31 cellular contexts compared by ENCODE assay signal in genomic region chr11:115080923-115081322, GRCh38.
"Had no signal": no experiment of that assay in that cellular context is flagged by ENCODE, and none has a peak within 500 bp of the region (broad histone marks: within the 10 kb centered on the region; RNA-seq: fewer than 3 reads in every experiment).

No MANE protein-coding gene starts in this region.

- H3K27me3 ChIP-seq: ascending aorta had no signal

- FAIRE-seq: frontal cortex had no signal

- H3K27ac Mint-ChIP-seq: activated CD4-positive, alpha-beta memory T cell treated with anti-CD3 and anti-CD28 coated beads, Interleukin-2, amount 10 ng/mL, durations not matched to agents 7 days and 5 days; activated CD4-positive, alpha-beta T cell treated with anti-CD3 and anti-CD28 coated beads, Interleukin-2, amount 10 ng/mL, durations not matched to agents 7 days and 5 days; activated naive CD4-positive, alpha-beta T cell treated with anti-CD3 and anti-CD28 coated beads, Interleukin-2, amount 10 ng/mL, durations not matched to agents 7 days and 5 days; activated naive CD4-positive, alpha-beta T cell treated with anti-CD3 and anti-CD28 coated beads, Interleukin-2, amount 50 U/mL, for 72 hours; activated naive CD8-positive, alpha-beta T cell treated with anti-CD3 and anti-CD28 coated beads, Interleukin-2, amount 10 ng/mL, durations not matched to agents 7 days and 5 days; activated T-cell treated with anti-CD3 and anti-CD28 coated beads, Interleukin-2, amount 50 U/mL, for 24 hours; activated T-cell treated with anti-CD3 and anti-CD28 coated beads, Interleukin-2, amount 50 U/mL, for 72 hours; dendritic cell treated with granulocyte-macrophage colony-stimulating factor and Interleukin-4, amounts not matched to agents 40 ng/mL and 50 ng/mL, for 4 days; endodermal cell; T-helper 2 cell treated with Interferon-gamma antibody and Interleukin-4, amounts not matched to agents 5 μg/mL and 100 μg/mL, for 36 hours had no signal

- H3K36me3 Mint-ChIP-seq: activated naive CD4-positive, alpha-beta T cell treated with anti-CD3 and anti-CD28 coated beads, Interleukin-2, amount 10 ng/mL, durations not matched to agents 7 days and 5 days; activated naive CD4-positive, alpha-beta T cell treated with anti-CD3 and anti-CD28 coated beads, Interleukin-2, amount 50 U/mL, for 72 hours; activated naive CD8-positive, alpha-beta T cell treated with anti-CD3 and anti-CD28 coated beads, Interleukin-2, amount 10 ng/mL, durations not matched to agents 7 days and 5 days; brain had no signal

- H3K9me3 Mint-ChIP-seq: activated CD4-positive, alpha-beta memory T cell treated with anti-CD3 and anti-CD28 coated beads, Interleukin-2, amount 10 ng/mL, durations not matched to agents 7 days and 5 days; activated CD4-positive, alpha-beta T cell treated with anti-CD3 and anti-CD28 coated beads, Interleukin-2, amount 10 ng/mL, durations not matched to agents 7 days and 5 days; activated naive CD4-positive, alpha-beta T cell treated with anti-CD3 and anti-CD28 coated beads, Interleukin-2, amount 10 ng/mL, durations not matched to agents 7 days and 5 days; activated naive CD4-positive, alpha-beta T cell treated with anti-CD3 and anti-CD28 coated beads, Interleukin-2, amount 50 U/mL, for 72 hours; activated naive CD8-positive, alpha-beta T cell treated with anti-CD3 and anti-CD28 coated beads, Interleukin-2, amount 10 ng/mL, durations not matched to agents 7 days and 5 days; activated T-cell treated with anti-CD3 and anti-CD28 coated beads, Interleukin-2, amount 50 U/mL, for 24 hours; activated T-cell treated with anti-CD3 and anti-CD28 coated beads, Interleukin-2, amount 50 U/mL, for 72 hours; central memory CD8-positive, alpha-beta T cell; dendritic cell treated with granulocyte-macrophage colony-stimulating factor and Interleukin-4, amounts not matched to agents 40 ng/mL and 50 ng/mL, for 4 days; endodermal cell; T-helper 2 cell treated with Interferon-gamma antibody and Interleukin-4, amounts not matched to agents 5 μg/mL and 100 μg/mL, for 36 hours had no signal

- H3K36me3 ChIP-seq: ascending aorta, breast epithelium, heart left ventricle had no signal

- ATAC-seq: activated naive CD4-positive, alpha-beta T cell treated with anti-CD3 and anti-CD28 coated beads, Interleukin-2, amount 50 U/mL, for 72 hours; activated T-cell treated with anti-CD3 and anti-CD28 coated beads, Interleukin-2, amount 50 U/mL, for 72 hours; esophagus mucosa; heart left ventricle had no signal

- H3K9me3 ChIP-seq: ascending aorta, breast epithelium, heart left ventricle had no signal

- H3K27me3 Mint-ChIP-seq: activated CD4-positive, alpha-beta T cell treated with anti-CD3 and anti-CD28 coated beads, Interleukin-2, amount 10 ng/mL, durations not matched to agents 7 days and 5 days; activated naive CD4-positive, alpha-beta T cell treated with anti-CD3 and anti-CD28 coated beads, Interleukin-2, amount 10 ng/mL, durations not matched to agents 7 days and 5 days; activated naive CD8-positive, alpha-beta T cell treated with anti-CD3 and anti-CD28 coated beads, Interleukin-2, amount 10 ng/mL, durations not matched to agents 7 days and 5 days; activated T-cell treated with anti-CD3 and anti-CD28 coated beads, Interleukin-2, amount 50 U/mL, for 24 hours had no signal

- H3K4me1 Mint-ChIP-seq: activated CD4-positive, alpha-beta memory T cell treated with anti-CD3 and anti-CD28 coated beads, Interleukin-2, amount 10 ng/mL, durations not matched to agents 7 days and 5 days; activated CD4-positive, alpha-beta T cell treated with anti-CD3 and anti-CD28 coated beads, Interleukin-2, amount 10 ng/mL, durations not matched to agents 7 days and 5 days; activated naive CD4-positive, alpha-beta T cell treated with anti-CD3 and anti-CD28 coated beads, Interleukin-2, amount 10 ng/mL, durations not matched to agents 7 days and 5 days; activated naive CD8-positive, alpha-beta T cell treated with anti-CD3 and anti-CD28 coated beads, Interleukin-2, amount 10 ng/mL, durations not matched to agents 7 days and 5 days; central memory CD8-positive, alpha-beta T cell had no signal

- DNase-seq: activated CD4-positive, alpha-beta memory T cell treated with anti-CD3 and anti-CD28 coated beads, Interleukin-2, amount 10 ng/mL, durations not matched to agents 7 days and 5 days; activated CD4-positive, alpha-beta T cell treated with anti-CD3 and anti-CD28 coated beads for 1 hour; activated CD4-positive, alpha-beta T cell treated with anti-CD3 and anti-CD28 coated beads for 4 hours; activated CD4-positive, alpha-beta T cell treated with anti-CD3 and anti-CD28 coated beads, Interleukin-2, amount 10 ng/mL, durations not matched to agents 7 days and 5 days; activated CD4-positive, alpha-beta T cell treated with anti-CD3 and anti-CD28 coated beads, Interleukin-2, amount 50 U/mL, for 4 hours; activated CD4-positive, CD25-positive, alpha-beta regulatory T cell; activated CD8-positive, alpha-beta memory T cell treated with anti-CD3 and anti-CD28 coated beads, Interleukin-2, amount 50 U/mL, for 48 hours; activated gamma-delta T cell; activated naive CD4-positive, alpha-beta T cell; activated naive CD4-positive, alpha-beta T cell treated with anti-CD3 and anti-CD28 coated beads, Interleukin-2, amount 10 ng/mL, durations not matched to agents 7 days and 5 days; activated naive CD8-positive, alpha-beta T cell treated with anti-CD3 and anti-CD28 coated beads, Interleukin-2, amount 10 ng/mL, durations not matched to agents 7 days and 5 days; activated T-cell treated with anti-CD3 and anti-CD28 coated beads for 4 hours; activated T-cell treated with anti-CD3 and anti-CD28 coated beads, Interleukin-2, amount 50 U/mL, for 24 hours; activated T-cell treated with anti-CD3 and anti-CD28 coated beads, Interleukin-2, amount 50 U/mL, for 72 hours; dorsolateral prefrontal cortex; effector memory CD4-positive, alpha-beta T cell; endodermal cell; foreskin fibroblast; heart left ventricle; hypothalamus; T1000 had no signal

- H3K4me1 ChIP-seq: ascending aorta, breast epithelium had no signal

- H3K4me3 Mint-ChIP-seq: activated CD4-positive, alpha-beta memory T cell treated with anti-CD3 and anti-CD28 coated beads, Interleukin-2, amount 10 ng/mL, durations not matched to agents 7 days and 5 days; activated CD4-positive, alpha-beta T cell treated with anti-CD3 and anti-CD28 coated beads, Interleukin-2, amount 10 ng/mL, durations not matched to agents 7 days and 5 days; activated naive CD4-positive, alpha-beta T cell treated with anti-CD3 and anti-CD28 coated beads, Interleukin-2, amount 10 ng/mL, durations not matched to agents 7 days and 5 days; activated naive CD8-positive, alpha-beta T cell treated with anti-CD3 and anti-CD28 coated beads, Interleukin-2, amount 10 ng/mL, durations not matched to agents 7 days and 5 days; activated T-cell treated with anti-CD3 and anti-CD28 coated beads, Interleukin-2, amount 50 U/mL, for 24 hours; activated T-cell treated with anti-CD3 and anti-CD28 coated beads, Interleukin-2, amount 50 U/mL, for 72 hours; brain; central memory CD8-positive, alpha-beta T cell; dendritic cell treated with granulocyte-macrophage colony-stimulating factor and Interleukin-4, amounts not matched to agents 40 ng/mL and 50 ng/mL, for 4 days; endodermal cell; T-helper 2 cell treated with Interferon-gamma antibody and Interleukin-4, amounts not matched to agents 5 μg/mL and 100 μg/mL, for 36 hours had no signal

- H3K4me3 ChIP-seq: ascending aorta, breast epithelium, coronary artery, dorsolateral prefrontal cortex, heart left ventricle had no signal

- H3K27ac ChIP-seq: ascending aorta, breast epithelium, coronary artery, dorsolateral prefrontal cortex, heart left ventricle had no signal
